ENCODE assay signal across 9 cellular contexts in the genomic region with DNA sequence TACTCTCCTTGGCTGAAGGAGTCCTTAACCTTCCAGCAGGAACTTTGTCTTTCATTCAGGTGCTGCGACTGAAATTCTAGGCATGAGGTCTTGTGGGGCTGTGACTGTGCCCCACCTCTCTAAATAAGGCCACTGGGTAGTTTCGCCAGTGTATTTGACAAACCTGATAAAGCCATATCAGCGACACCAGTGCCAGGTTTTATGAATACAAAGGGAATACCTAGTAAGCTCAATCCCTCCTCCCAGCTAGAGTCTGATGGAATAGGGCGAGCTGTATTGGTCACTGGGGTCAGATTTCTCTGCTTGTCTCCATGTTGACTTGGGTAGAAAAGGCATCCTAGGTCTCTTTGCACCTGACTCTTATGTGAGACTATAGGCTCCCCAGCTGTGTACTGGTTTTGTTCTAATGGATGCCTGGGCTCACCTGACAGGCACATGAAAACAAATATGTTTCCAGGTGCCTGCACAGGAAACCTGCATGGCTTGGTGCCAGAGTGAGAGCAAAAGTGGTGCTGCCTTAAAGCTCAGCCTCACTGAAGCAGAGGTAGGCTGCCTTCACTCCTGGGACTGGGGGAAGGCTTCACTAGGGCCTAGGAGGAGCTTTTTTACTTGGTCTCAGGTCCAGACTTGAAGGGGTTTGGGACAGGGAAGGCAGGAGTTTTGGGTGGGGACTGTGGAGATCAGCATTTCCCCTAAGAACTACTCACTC. TPM values are rescaled to one million over a fixed set of nuclear protein-coding genes. Genes with fewer than 3 reads are reported as not detected.
DNase-seq lines count a peak whose midpoint lies in the region; ATAC-seq and TF ChIP-seq lines count a peak whose summit lies in the region.
"Had no signal": no experiment of that assay in that cellular context is flagged by ENCODE, and none has a peak within 500 bp of the region (broad histone marks: within the 10 kb centered on the region; RNA-seq: fewer than 3 reads in every experiment).

No MANE protein-coding gene starts in this region.

- no peak for TF ChIP-seq CTCF in colonic mucosa (IDR thresholded peaks at IDR 0.05)

- no peaks in the 10 kb centered on the region for H3K9me3 ChIP-seq in colonic mucosa

- H3K4me1 ChIP-seq in colonic mucosa = peaks cover 6% of the 10 kb centered on the region

- no peaks in the 10 kb centered on the region for H3K36me3 ChIP-seq in colonic mucosa

- ATAC-seq in stimulated activated naive CD8-positive, alpha-beta T cell treated with anti-CD3 and anti-CD28 coated beads, Interleukin-15, Interleukin-2, amounts not matched to agents 100 U/mL and 50 U/mL, for 24 hours = peak; percentile 16
- ATAC-seq in left lobe of liver = no peak

- intact Hi-C loops in colonic mucosa (cut with DNase I) = no loop called here

- peak overlapping the region in 1 of 2 donors; percentile 1 for H3K9ac ChIP-seq in colonic mucosa (ENCODE audit: low read depth in 2 of 2, low read length in 2 of 2)

- H3K27ac ChIP-seq in colonic mucosa = no peak overlapping the region

- DNase-seq in DMS79 treated with DMSO at 0.1 percent for 48 hours (lab: John Stamatoyannopoulos, UW) = peak; percentile 30
- no peak for DNase-seq in DMS79 (lab: John Stamatoyannopoulos, UW)
- DNase-seq in T-helper 1 cell = peak in 3 of 5 donors; percentile 49 to 67 (median 67)
- peak; percentile 31 for DNase-seq in colonic mucosa
- DNase-seq in stimulated activated naive CD8-positive, alpha-beta T cell treated with anti-CD3 and anti-CD28 coated beads, Interleukin-15, Interleukin-2, amounts not matched to agents 100 U/mL and 50 U/mL, for 24 hours = no peak
- DNase-seq in Ammon's horn (ENCODE audit: low spot score) = no peak
- DNase-seq in left lobe of liver (ENCODE audit: low spot score) = no peak
- no peak for DNase-seq in cerebellar cortex (ENCODE audit: low spot score)
- DNase-seq: NCI-H1930 had no signal

- no peaks in the 10 kb centered on the region for H3K27me3 ChIP-seq in colonic mucosa

- no peak overlapping the region for H3K4me3 ChIP-seq in colonic mucosa

RNA-seq across cellular contexts. Expression of gene SLC7A6, which starts 8.3 kb away (rescaled TPM):
- 10 to 100 TPM; 22.0 to 42.2 TPM for total RNA-seq in colonic mucosa
- total RNA-seq in left lobe of liver = 1.6 TPM

RNA-seq across cellular contexts. Expression of gene PLA2G15, which starts 27.5 kb away (rescaled TPM):
- total RNA-seq in colonic mucosa = 10 to 100 TPM; 11.6 to 13.9 TPM
- 12.5 TPM for total RNA-seq in left lobe of liver

RNA-seq across cellular contexts. Expression of gene ESRP2, which starts 36.7 kb away (rescaled TPM):
- 100 to 1,000 TPM in 1 of 2 donors, 10 to 100 TPM in 1; 76.6 to 119 TPM for total RNA-seq in colonic mucosa
- total RNA-seq in left lobe of liver = 78.9 TPM

RNA-seq across cellular contexts. Expression of gene SLC7A6OS, which starts 38.1 kb away (rescaled TPM):
- 10 to 100 TPM; 15.2 to 16.6 TPM for total RNA-seq in colonic mucosa
- total RNA-seq in left lobe of liver = 5.8 TPM

RNA-seq across cellular contexts. Expression of gene PRMT7, which starts 38.2 kb away (rescaled TPM):
- total RNA-seq in colonic mucosa (10 to 100 TPM; 18.0 to 45.4 TPM), left lobe of liver (27.7 TPM)

Comparison
In these comparisons a context has a peak if more than half of its experiments do, and no peak if none do; other contexts are left out.
1. DNase-seq: peak in DMS79 treated with DMSO at 0.1 percent for 48 hours (single experiment), T-helper 1 cell (3 of 5) and colonic mucosa (single experiment); none in DMS79 (single experiment), stimulated activated naive CD8-positive, alpha-beta T cell treated with anti-CD3 and anti-CD28 coated beads, Interleukin-15, Interleukin-2, amounts not matched to agents 100 U/mL and 50 U/mL, for 24 hours (single experiment), Ammon's horn (single experiment), left lobe of liver (single experiment) and cerebellar cortex (single experiment).